ENCODE assay signal across 1 cellular context in genomic region chr22:48084749-48085090, GRCh38.
TF ChIP-seq lines count a peak whose summit lies in the region.

No MANE protein-coding gene starts in this region.

TF ChIP-seq in H1, 55 proteins besides CTCF, POLR2A, EP300 and RAD21:
- TF ChIP-seq CHD7 (IDR thresholded peaks at IDR 0.05; ENCODE audit: insufficient replicate concordance, low read length) (no peak), SAP30 (IDR thresholded peaks at IDR 0.05; ENCODE audit: insufficient read depth, insufficient replicate concordance, low read length) (no peak), MAX (IDR thresholded peaks at IDR 0.05) (no peak), USF2 (IDR thresholded peaks at IDR 0.05; ENCODE audit: low read length) (no peak), ATF3 (IDR thresholded peaks at IDR 0.05; ENCODE audit: insufficient read depth, low read depth, low read length) (no peak), EGR1 (IDR thresholded peaks at IDR 0.05; ENCODE audit: borderline replicate concordance, low read depth, low read length) (no peak), RBBP5 (IDR thresholded peaks at IDR 0.05; ENCODE audit: borderline replicate concordance, low read depth, low read length) (no peak), TEAD4 (IDR thresholded peaks at IDR 0.05; ENCODE audit: low read depth, low read length) (no peak), SIRT6 (IDR thresholded peaks at IDR 0.05; ENCODE audit: low read length) (no peak), KDM1A (IDR thresholded peaks at IDR 0.05; ENCODE audit: borderline replicate concordance, low read length) (no peak), SIN3A (conservative IDR thresholded peaks at IDR 0.05 in 1 of 2, IDR thresholded peaks at IDR 0.05 in 1 of 2; ENCODE audit: low read depth in 1 of 2, low read length in 2 of 2) (no peak), KDM4A (IDR thresholded peaks at IDR 0.05; ENCODE audit: low read depth, low read length, severe bottlenecking) (no peak), JUND (IDR thresholded peaks at IDR 0.05; ENCODE audit: low read length) (no peak), RXRA (IDR thresholded peaks at IDR 0.05; ENCODE audit: insufficient read depth, low read depth, low read length) (no peak), TBP (IDR thresholded peaks at IDR 0.05; ENCODE audit: low read depth, low read length) (no peak)
